23 cellular contexts compared by ENCODE assay signal in the genomic region with DNA sequence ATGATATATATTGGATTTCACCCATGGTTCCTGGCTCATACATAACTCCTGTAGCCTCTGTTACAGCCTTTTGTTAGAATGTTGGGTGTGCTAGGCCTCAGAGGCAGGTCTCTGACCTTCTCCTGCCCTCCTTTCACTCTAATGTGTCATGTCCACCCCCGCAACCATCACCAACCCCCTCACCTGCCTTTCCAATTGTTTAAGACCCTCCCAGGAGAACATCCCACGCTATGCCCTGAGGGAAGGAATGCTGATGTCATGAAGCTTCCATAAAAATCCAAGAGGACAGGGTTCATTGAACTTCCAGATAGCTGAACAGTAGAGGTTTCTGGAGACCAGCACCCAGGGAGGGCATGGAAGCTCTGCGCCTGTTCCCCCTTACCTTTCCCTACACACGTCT. TPM values are rescaled to one million over a fixed set of nuclear protein-coding genes. Genes with fewer than 3 reads are reported as not detected.
"Had no signal": no experiment of that assay in that cellular context is flagged by ENCODE, and none has a peak within 500 bp of the region (broad histone marks: within the 10 kb centered on the region; RNA-seq: fewer than 3 reads in every experiment).

No MANE protein-coding gene starts in this region.

- H3K27ac ChIP-seq: colonic mucosa, neural progenitor cell, psoas muscle, right lobe of liver, suprapubic skin, transverse colon had no signal

- H3K9me3 Mint-ChIP-seq: central memory CD8-positive, alpha-beta T cell; memory B cell; stimulated activated naive CD8-positive, alpha-beta T cell treated with anti-CD3 and anti-CD28 coated beads, Interleukin-15, Interleukin-2, amounts not matched to agents 100 ng/mL and 50 ng/mL, for 24 hours had no signal

- H3K4me2 ChIP-seq: neural progenitor cell had no signal

- DNase-seq: activated CD4-positive, alpha-beta memory T cell treated with anti-CD3 and anti-CD28 coated beads, Interleukin-2, amount 10 ng/mL, durations not matched to agents 7 days and 5 days; activated CD4-positive, alpha-beta T cell treated with anti-CD3 and anti-CD28 coated beads for 36 hours; activated CD8-positive, alpha-beta memory T cell treated with anti-CD3 and anti-CD28 coated beads, Interleukin-2, amount 10 ng/mL, durations not matched to agents 7 days and 5 days; activated naive CD4-positive, alpha-beta T cell treated with Interleukin-2 at 50 U/mL for 16 hours; colonic mucosa; foreskin melanocyte; left ventricle myocardium superior; naive thymus-derived CD4-positive, alpha-beta T cell; psoas muscle; right lobe of liver; small intestine; stimulated activated CD4-positive, alpha-beta T cell treated with anti-CD3 and anti-CD28 coated beads, Interleukin-15, amount 100 ng/mL, for 24 hours; stimulated activated CD4-positive, alpha-beta T cell treated with anti-CD3 and anti-CD28 coated beads, Interleukin-2, amount 100 ng/mL, for 48 hours; T-helper 17 cell; transverse colon had no signal

- H3K9ac ChIP-seq: neural progenitor cell had no signal

- H3K4me1 ChIP-seq: colonic mucosa, neural progenitor cell, right lobe of liver, transverse colon had no signal

- H2AFZ ChIP-seq: neural progenitor cell had no signal

- ATAC-seq: activated CD4-positive, alpha-beta T cell treated with anti-CD3 and anti-CD28 coated beads for 36 hours; activated CD8-positive, alpha-beta memory T cell treated with anti-CD3 and anti-CD28 coated beads, Interleukin-2, amount 10 ng/mL, durations not matched to agents 7 days and 5 days; psoas muscle; T-helper 17 cell had no signal

- H3K27ac Mint-ChIP-seq: activated CD4-positive, alpha-beta memory T cell treated with anti-CD3 and anti-CD28 coated beads, Interleukin-2, amount 10 ng/mL, durations not matched to agents 7 days and 5 days; activated CD4-positive, alpha-beta T cell treated with anti-CD3 and anti-CD28 coated beads for 36 hours; activated CD8-positive, alpha-beta memory T cell treated with anti-CD3 and anti-CD28 coated beads, Interleukin-2, amount 10 ng/mL, durations not matched to agents 7 days and 5 days; brain; memory B cell; naive thymus-derived CD4-positive, alpha-beta T cell; neural progenitor cell; stimulated activated naive CD8-positive, alpha-beta T cell treated with anti-CD3 and anti-CD28 coated beads, Interleukin-15, Interleukin-2, amounts not matched to agents 100 ng/mL and 50 ng/mL, for 24 hours; T-helper 17 cell had no signal

- H3K36me3 Mint-ChIP-seq: brain, memory B cell, neural progenitor cell had no signal

- H3K4me3 ChIP-seq: colonic mucosa, neural progenitor cell, psoas muscle, right lobe of liver, suprapubic skin, transverse colon had no signal

- H3K4me1 Mint-ChIP-seq: central memory CD8-positive, alpha-beta T cell; memory B cell had no signal

- H3K9me3 ChIP-seq: colonic mucosa, psoas muscle, right lobe of liver, suprapubic skin, transverse colon had no signal

- H3K36me3 ChIP-seq: colonic mucosa, neural progenitor cell, right lobe of liver, suprapubic skin, transverse colon had no signal

- H3K4me3 Mint-ChIP-seq: activated CD4-positive, alpha-beta memory T cell treated with anti-CD3 and anti-CD28 coated beads, Interleukin-2, amount 10 ng/mL, durations not matched to agents 7 days and 5 days; activated CD4-positive, alpha-beta T cell treated with anti-CD3 and anti-CD28 coated beads for 36 hours; activated CD8-positive, alpha-beta memory T cell treated with anti-CD3 and anti-CD28 coated beads, Interleukin-2, amount 10 ng/mL, durations not matched to agents 7 days and 5 days; brain; central memory CD8-positive, alpha-beta T cell; memory B cell; naive thymus-derived CD4-positive, alpha-beta T cell; neural progenitor cell; stimulated activated naive CD8-positive, alpha-beta T cell treated with anti-CD3 and anti-CD28 coated beads, Interleukin-15, Interleukin-2, amounts not matched to agents 100 ng/mL and 50 ng/mL, for 24 hours; T-helper 17 cell had no signal

- H3K27me3 ChIP-seq: colonic mucosa, neural progenitor cell, right lobe of liver, suprapubic skin, transverse colon had no signal

- H3K27me3 Mint-ChIP-seq: activated CD4-positive, alpha-beta memory T cell treated with anti-CD3 and anti-CD28 coated beads, Interleukin-2, amount 10 ng/mL, durations not matched to agents 7 days and 5 days; activated CD4-positive, alpha-beta T cell treated with anti-CD3 and anti-CD28 coated beads for 36 hours; activated CD8-positive, alpha-beta memory T cell treated with anti-CD3 and anti-CD28 coated beads, Interleukin-2, amount 10 ng/mL, durations not matched to agents 7 days and 5 days; naive thymus-derived CD4-positive, alpha-beta T cell; stimulated activated naive CD8-positive, alpha-beta T cell treated with anti-CD3 and anti-CD28 coated beads, Interleukin-15, Interleukin-2, amounts not matched to agents 100 ng/mL and 50 ng/mL, for 24 hours; T-helper 17 cell had no signal

RNA-seq across cellular contexts. Expression of gene C10orf67, which starts 30.8 kb away (rescaled TPM):
- total RNA-seq: activated CD4-positive, alpha-beta memory T cell treated with anti-CD3 and anti-CD28 coated beads, Interleukin-2, amount 10 ng/mL, durations not matched to agents 7 days and 5 days; colonic mucosa; kidney epithelial cell; naive thymus-derived CD4-positive, alpha-beta T cell; osteocyte; right lobe of liver; transverse colon had no signal
- polyA plus RNA-seq: naive thymus-derived CD4-positive, alpha-beta T cell had no signal
